Comparison of ENCODE assay signal across 16 cellular contexts in the genomic region with DNA sequence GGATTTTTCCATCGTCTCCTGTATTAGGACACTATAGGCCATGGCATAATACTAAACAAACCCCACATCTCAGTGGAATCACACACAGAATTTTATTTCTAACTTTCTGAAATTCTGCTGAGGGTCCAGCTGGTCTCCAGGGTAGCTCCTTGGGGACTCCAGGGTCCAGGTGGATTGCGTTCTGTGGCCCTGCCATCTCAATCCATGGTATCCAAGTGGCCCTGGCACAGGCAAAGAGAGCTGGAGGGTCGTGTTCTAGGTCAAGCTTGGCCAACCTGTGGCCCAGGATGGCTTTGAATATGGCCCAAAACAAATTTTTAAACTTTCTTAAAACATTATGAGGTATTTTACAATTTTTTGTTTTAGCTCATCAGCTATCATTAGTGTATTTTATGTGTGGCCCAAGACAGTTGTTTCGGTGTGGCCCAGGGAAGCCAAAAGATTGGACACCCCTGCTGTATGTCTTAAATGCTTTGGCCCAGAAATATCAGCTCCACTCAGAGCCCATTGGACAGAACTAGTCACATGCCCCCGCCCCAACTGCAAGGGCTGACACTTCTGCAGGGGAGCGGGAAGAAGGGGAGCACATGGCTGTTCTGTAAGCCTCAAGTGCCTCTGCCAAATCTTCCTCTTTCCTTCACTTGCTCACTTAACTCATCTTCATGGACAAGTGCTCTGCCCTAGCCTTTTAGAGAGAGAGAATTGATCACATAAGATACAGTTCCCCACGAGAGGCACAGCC.
A peak's percentile ranks its signal among the peaks of the same experiment; 100 is the strongest.
DNase-seq lines count a peak whose midpoint lies in the region; ATAC-seq and TF ChIP-seq lines count a peak whose summit lies in the region.
"Had no signal": no experiment of that assay in that cellular context is flagged by ENCODE, and none has a peak within 500 bp of the region (broad histone marks: within the 10 kb centered on the region; RNA-seq: fewer than 3 reads in every experiment).

No MANE protein-coding gene starts in this region.

- no peak for ATAC-seq in IMR-90 (ENCODE audit: low read depth)
- no peak for ATAC-seq in psoas muscle

- H3K27ac ChIP-seq in BLaER1 treated with 17β-estradiol and CSF1 and Interleukin-3, amounts not matched to agents 10 nM and 100 nM: peak overlapping the region in 9 of 11 experiments; percentile 7 to 77 (median 67); a peak in 14 of 22 replicates
- H3K27ac ChIP-seq in IMR-90 (ENCODE audit: insufficient read depth, low read length): no peak overlapping the region
- H3K27ac ChIP-seq in SU-DHL-6 (ENCODE audit: low read depth, low read length): no peak overlapping the region
- peak overlapping the region; percentile 76 to 84 for H3K27ac ChIP-seq in liver (ENCODE audit: low read depth in 1 of 2, low read length in 2 of 2)
- H3K27ac ChIP-seq in psoas muscle: no peak overlapping the region
- no peak overlapping the region for H3K27ac ChIP-seq in effector memory CD4-positive, alpha-beta T cell (ENCODE audit: insufficient read depth, low read length, poor library complexity, severe bottlenecking)
- H3K27ac ChIP-seq: C4-2B, suprapubic skin had no signal

- DNase-seq in IMR-90: peak; percentile 16
- DNase-seq in NCI-H345 treated with DMSO at 0.1 percent for 48 hours (lab: John Stamatoyannopoulos, UW; ENCODE audit: unreplicated experiment): no peak
- DNase-seq in psoas muscle: no peak
- DNase-seq in effector memory CD4-positive, alpha-beta T cell: no peak
- DNase-seq in NCI-H2227 (lab: John Stamatoyannopoulos, UW; ENCODE audit: unreplicated experiment): no peak
- DNase-seq: activated CD4-positive, alpha-beta T cell treated with anti-CD3 and anti-CD28 coated beads, Interleukin-2, amount 50 U/mL, for 1 hour; DMS79; NCI-H1048; nephron progenitor cell; SHP77 treated with DMSO at 0.1 percent for 48 hours; T1000 had no signal

- no peak overlapping the region for H3K56ac ChIP-seq in IMR-90 (ENCODE audit: extremely low read depth, insufficient read depth, low read length)

- H3K4ac ChIP-seq in IMR-90 (ENCODE audit: low read depth, low read length): no peak overlapping the region

- BruUV-seq in IMR-90 (replicated peaks; lab: Mats Ljungman, UMichigan): no TSS peak

- H4K8ac ChIP-seq in IMR-90 (ENCODE audit: low read depth in 2 of 2, low read length in 2 of 2): no peak overlapping the region

- H3K18ac ChIP-seq in IMR-90 (ENCODE audit: low read depth, low read length): no peak overlapping the region

- CTCF ChIA-PET in IMR-90 (lab: Yijun Ruan, JAX): interaction anchor here (0.6 to 1.2 kb wide), 3 partner anchors 94 to 159 kb away, joined by 3 to 5 read pairs (median 3); no protein-coding TSS in a partner anchor

- H3K9me3 ChIP-seq in BLaER1 treated with 17β-estradiol and CSF1 and Interleukin-3, amounts not matched to agents 10 nM and 100 nM (replicated peaks in 1 of 11): peaks cover 16 to 19% (median 18%) of the 10 kb centered on the region in 11 experiments
- H3K9me3 ChIP-seq in IMR-90 (ENCODE audit: control insufficient read depth, insufficient read depth, low read length): peaks cover 2% of the 10 kb centered on the region; the same call in 1 of the 2 replicates
- H3K9me3 ChIP-seq in SU-DHL-6 (ENCODE audit: insufficient read depth, low read length): no peaks in the 10 kb centered on the region
- H3K9me3 ChIP-seq in liver (ENCODE audit: control insufficient read depth in 4 of 4, low read length in 3 of 4): no peaks in the 10 kb centered on the region
- H3K9me3 ChIP-seq in psoas muscle: no peaks in the 10 kb centered on the region
- no peaks in the 10 kb centered on the region for H3K9me3 ChIP-seq in effector memory CD4-positive, alpha-beta T cell (ENCODE audit: control insufficient read depth, low read length)
- H3K9me3 ChIP-seq: suprapubic skin had no signal

- peaks cover 2% of the 10 kb centered on the region; the same call in 1 of the 2 replicates for H3K9me1 ChIP-seq in IMR-90 (ENCODE audit: insufficient read depth, low read length)

- WGBS in IMR-90 (ENCODE audit: extremely low coverage in 2 of 2, insufficient read length in 1 of 2), 2 experiments: 86% methylated on average over 1 of the region's 7 CpGs; no CpG with 5 or more reads in 1 of the 2 experiments
- WGBS in liver: 62% methylated on average over 7 of the region's 7 CpGs
- WGBS in psoas muscle, 3 donors: 72 to 85% (median 72%) methylated on average over 7 of the region's 7 CpGs

- H3K9me2 ChIP-seq in SU-DHL-6 (replicated peaks; ENCODE audit: insufficient read depth, low read length): no peaks in the 10 kb centered on the region

- TF ChIP-seq RAD21 in IMR-90 (IDR thresholded peaks at IDR 0.05; ENCODE audit: low read length) (no peak), liver (IDR thresholded peaks at IDR 0.05) (no peak)

- H4K20me1 ChIP-seq in BLaER1 treated with 17β-estradiol and CSF1 and Interleukin-3, amounts not matched to agents 10 nM and 100 nM: peaks cover 0 to 17% (median 0%) of the 10 kb centered on the region in 11 experiments; a peak in 3 of 22 replicates
- H4K20me1 ChIP-seq in IMR-90 (ENCODE audit: insufficient read depth, low read length) (peaks cover 46% of the 10 kb centered on the region), SU-DHL-6 (ENCODE audit: low read depth, low read length) (no peaks in the 10 kb centered on the region)

- peaks cover 26 to 87% of the 10 kb centered on the region in 2 experiments for H3K79me1 ChIP-seq in IMR-90 (ENCODE audit: low read depth in 1 of 2, low read length in 2 of 2)

- H2AFZ ChIP-seq in IMR-90 (replicated peaks; ENCODE audit: low read length, poor library complexity) (no peak overlapping the region), SU-DHL-6 (ENCODE audit: low read depth, low read length, severe bottlenecking) (peak overlapping the region; percentile 5)

- H2AK5ac ChIP-seq in IMR-90 (ENCODE audit: low read depth, low read length): no peak overlapping the region

- TF ChIP-seq CTCF in IMR-90 (conservative IDR thresholded peaks at IDR 0.05; ENCODE audit: low read depth, low read length) (no peak), SU-DHL-6 (IDR thresholded peaks at IDR 0.05; ENCODE audit: insufficient read depth, low read length, poor library complexity, severe bottlenecking) (no peak), liver (IDR thresholded peaks at IDR 0.05; ENCODE audit: low read depth, low read length, missing input control) (no peak), psoas muscle (IDR thresholded peaks at IDR 0.05) (no peak)

- H3K36me3 ChIP-seq in BLaER1 treated with 17β-estradiol and CSF1 and Interleukin-3, amounts not matched to agents 10 nM and 100 nM: peaks cover 15 to 27% (median 19%) of the 10 kb centered on the region in 11 experiments
- H3K36me3 ChIP-seq in IMR-90 (ENCODE audit: control insufficient read depth, insufficient read depth, low read length) (peaks cover 27% of the 10 kb centered on the region), SU-DHL-6 (ENCODE audit: low read length) (no peaks in the 10 kb centered on the region), liver (ENCODE audit: control insufficient read depth in 4 of 4, insufficient read depth in 3 of 4, low read depth in 1 of 4, low read length in 3 of 4) (peaks cover 0 to 2% (median under 1%) of the 10 kb centered on the region in 4 donors), psoas muscle (ENCODE audit: insufficient read depth in 1 of 2, low read depth in 1 of 2) (peaks cover 5 to 27% of the 10 kb centered on the region in 2 donors)
- no peaks in the 10 kb centered on the region for H3K36me3 ChIP-seq in effector memory CD4-positive, alpha-beta T cell (ENCODE audit: control insufficient read depth, insufficient read depth, low read length)

- H3K23ac ChIP-seq in IMR-90 (ENCODE audit: low read depth, low read length): no peak overlapping the region

- dilution Hi-C loops in IMR-90 (cut with HindIII; ENCODE audit: low sequenced_read_pairs, unreplicated experiment): no loop called here

- peaks cover 61 to 72% (median 69%) of the 10 kb centered on the region in 10 experiments for H3K4me1 ChIP-seq in BLaER1 treated with 17β-estradiol and CSF1 and Interleukin-3, amounts not matched to agents 10 nM and 100 nM
- H3K4me1 ChIP-seq in IMR-90 (ENCODE audit: control insufficient read depth, insufficient read depth, low read length) (peaks cover 19% of the 10 kb centered on the region), liver (ENCODE audit: control insufficient read depth in 4 of 4, insufficient read depth in 4 of 4, low read length in 3 of 4) (peaks cover 17 to 75% (median 63%) of the 10 kb centered on the region in 4 donors), psoas muscle (peaks cover 23% of the 10 kb centered on the region)
- peaks cover 7% of the 10 kb centered on the region for H3K4me1 ChIP-seq in effector memory CD4-positive, alpha-beta T cell (ENCODE audit: control insufficient read depth, insufficient read depth, low read length, poor library complexity, severe bottlenecking)

- no peaks in the 10 kb centered on the region for H3K27me3 ChIP-seq in BLaER1 treated with 17β-estradiol and CSF1 and Interleukin-3, amounts not matched to agents 10 nM and 100 nM
- H3K27me3 ChIP-seq in IMR-90 (ENCODE audit: control insufficient read depth, insufficient read depth, low read length): no peaks in the 10 kb centered on the region
- no peaks in the 10 kb centered on the region for H3K27me3 ChIP-seq in SU-DHL-6 (ENCODE audit: low read length)
- H3K27me3 ChIP-seq in liver (ENCODE audit: control insufficient read depth in 4 of 4, insufficient read depth in 4 of 4, low read length in 3 of 4): no peaks in the 10 kb centered on the region
- H3K27me3 ChIP-seq in psoas muscle (ENCODE audit: insufficient read depth in 3 of 3, low read length in 2 of 3): no peaks in the 10 kb centered on the region
- no peaks in the 10 kb centered on the region for H3K27me3 ChIP-seq in effector memory CD4-positive, alpha-beta T cell (replicated peaks; ENCODE audit: control insufficient read depth, insufficient read depth, low read length, poor library complexity, severe bottlenecking)
- H3K27me3 ChIP-seq: suprapubic skin had no signal

- H3K4me3 ChIP-seq in BLaER1 treated with 17β-estradiol and CSF1 and Interleukin-3, amounts not matched to agents 10 nM and 100 nM: no peak overlapping the region
- H3K4me3 ChIP-seq in IMR-90 (ENCODE audit: insufficient read depth, low read depth, low read length) (no peak overlapping the region), SU-DHL-6 (ENCODE audit: insufficient read depth, low read length, poor library complexity, severe bottlenecking) (no peak overlapping the region), liver (ENCODE audit: low read depth in 1 of 3, low read length in 3 of 3) (no peak overlapping the region), psoas muscle (no peak overlapping the region)
- H3K4me3 ChIP-seq in effector memory CD4-positive, alpha-beta T cell (ENCODE audit: insufficient read depth, low read depth, low read length, poor library complexity, severe bottlenecking): no peak overlapping the region
- H3K4me3 ChIP-seq: suprapubic skin had no signal

- no peak for TF ChIP-seq POLR2A in IMR-90 (IDR thresholded peaks at IDR 0.05; ENCODE audit: low read depth, low read length)

- intact Hi-C loops in IMR-90 (cut with micrococcal nuclease): loop anchor here (2.0 kb wide), 4 partner anchors 197 to 741 kb away; no protein-coding TSS in a partner anchor
- intact Hi-C loops in psoas muscle (cut with DNase I): loop anchor here (10.0 kb wide), 5 partner anchors 281 to 1181 kb away; a partner anchor contains a TSS

- H4K5ac ChIP-seq in IMR-90 (ENCODE audit: low read depth, low read length): no peak overlapping the region

- H3K9ac ChIP-seq in BLaER1 treated with 17β-estradiol and CSF1 and Interleukin-3, amounts not matched to agents 10 nM and 100 nM: peak overlapping the region in 4 of 11 experiments; percentile 29 to 63 (median 50); a peak in 4 of 22 replicates
- H3K9ac ChIP-seq in IMR-90 (ENCODE audit: low read depth, low read length): no peak overlapping the region
- H3K9ac ChIP-seq in SU-DHL-6 (ENCODE audit: low read length): no peak overlapping the region
- no peak overlapping the region for H3K9ac ChIP-seq in liver (ENCODE audit: low read depth in 1 of 2, low read length in 2 of 2)

- peak overlapping the region; percentile 52 to 83 (median 65) for H3K4me2 ChIP-seq in BLaER1 treated with 17β-estradiol and CSF1 and Interleukin-3, amounts not matched to agents 10 nM and 100 nM
- H3K4me2 ChIP-seq in IMR-90 (ENCODE audit: low read depth, low read length): no peak overlapping the region
- no peak overlapping the region for H3K4me2 ChIP-seq in SU-DHL-6 (ENCODE audit: low read depth, low read length, poor library complexity, severe bottlenecking)

- H2AK9ac ChIP-seq in IMR-90 (replicated peaks; ENCODE audit: low read depth, low read length, poor library complexity): no peak overlapping the region

- H2BK5ac ChIP-seq in IMR-90 (ENCODE audit: low read depth, low read length, poor library complexity, severe bottlenecking): no peak overlapping the region

- POLR2A ChIA-PET in IMR-90 (lab: Charles Lee; ENCODE audit: unreplicated experiment): no interaction called here

- no peak overlapping the region for H3K14ac ChIP-seq in IMR-90 (replicated peaks; ENCODE audit: low read depth, low read length)

- no peak overlapping the region for H2BK120ac ChIP-seq in IMR-90 (ENCODE audit: low read depth, low read length)

- no peak overlapping the region for H4K91ac ChIP-seq in IMR-90 (ENCODE audit: insufficient read depth, low read depth, low read length)

- no peaks in the 10 kb centered on the region for H3F3A ChIP-seq in SU-DHL-6 (ENCODE audit: insufficient read depth)

- in situ Hi-C loops in IMR-90 (cut with MboI; ENCODE audit: low sequenced_read_pairs): loop anchor here (10.0 kb wide), 2 partner anchors 501 to 741 kb away; no protein-coding TSS in a partner anchor

- H2BK15ac ChIP-seq in IMR-90 (ENCODE audit: low read depth, low read length): no peak overlapping the region

- no peaks in the 10 kb centered on the region for H3K79me2 ChIP-seq in SU-DHL-6 (ENCODE audit: insufficient read depth, low read length)

- H2BK20ac ChIP-seq in IMR-90 (ENCODE audit: low read depth, low read length): no peak overlapping the region

Comparison
In these comparisons a context has a peak if more than half of its experiments do, and no peak if none do; other contexts are left out.
1. H3K27ac ChIP-seq: peak in BLaER1 treated with 17β-estradiol and CSF1 and Interleukin-3, amounts not matched to agents 10 nM and 100 nM (9 of 11) and liver (2 of 2); none in IMR-90 (single experiment), SU-DHL-6 (single experiment), psoas muscle (single experiment) and effector memory CD4-positive, alpha-beta T cell (single experiment).
2. H3K4me2 ChIP-seq: peak in BLaER1 treated with 17β-estradiol and CSF1 and Interleukin-3, amounts not matched to agents 10 nM and 100 nM (11 of 11); none in IMR-90 (single experiment) and SU-DHL-6 (single experiment).